23 cellular contexts compared by ENCODE assay signal in the genomic region with DNA sequence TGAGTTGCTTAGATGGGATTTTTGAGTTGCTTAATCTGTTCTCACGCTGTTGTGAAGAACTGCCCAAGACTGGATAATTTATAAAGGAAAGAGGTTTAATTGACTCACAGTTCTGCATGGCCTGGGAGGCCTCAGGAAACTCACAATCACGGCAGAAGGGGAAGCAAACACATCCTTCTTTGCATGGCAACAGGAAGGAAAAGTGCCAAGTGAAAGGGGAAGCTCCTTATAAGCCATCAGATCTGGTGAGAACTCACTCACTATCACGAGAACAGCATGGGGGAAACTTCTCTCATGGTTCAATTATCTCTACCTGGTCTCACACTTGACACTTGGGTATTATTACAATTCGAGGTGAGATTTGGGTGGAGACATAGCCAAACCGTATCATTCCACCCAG. TPM values are rescaled to one million over a fixed set of nuclear protein-coding genes. Genes with fewer than 3 reads are reported as not detected.
DNase-seq lines count a peak whose midpoint lies in the region; ATAC-seq and TF ChIP-seq lines count a peak whose summit lies in the region.
"Had no signal": no experiment of that assay in that cellular context is flagged by ENCODE, and none has a peak within 500 bp of the region (broad histone marks: within the 10 kb centered on the region; RNA-seq: fewer than 3 reads in every experiment).

No MANE protein-coding gene starts in this region.

- H3K9me3 Mint-ChIP-seq in activated naive CD4-positive, alpha-beta T cell treated with anti-CD3 and anti-CD28 coated beads for 36 hours: peaks cover 9% of the 10 kb centered on the region
- H3K9me3 Mint-ChIP-seq in natural killer cell: peaks cover 2 to 3% of the 10 kb centered on the region in 2 donors

- H3K27ac ChIP-seq in left lung: no peak overlapping the region
- H3K27ac ChIP-seq: KMS-11 had no signal

- no peaks in the 10 kb centered on the region for H3K36me3 ChIP-seq in left lung

- no peaks in the 10 kb centered on the region for H3K4me1 ChIP-seq in left lung

- ATAC-seq in left lung (peak; percentile 34), HG03354 (IDR thresholded peaks at IDR 0.05; ENCODE audit: poor library complexity, severe bottlenecking, unreplicated experiment) (no peak), natural killer cell (no peak)
- ATAC-seq: SK-N-SH treated with all-trans-retinoic acid at 6 μM for 48 hours had no signal

- CTCF ChIA-PET in activated naive CD4-positive, alpha-beta T cell treated with anti-CD3 and anti-CD28 coated beads for 36 hours (lab: Charles Lee): no interaction called here

- peak; percentile 80 for DNase-seq in CD1c-positive myeloid dendritic cell (ENCODE audit: extremely low spot score)
- DNase-seq in M059J (ENCODE audit: low read depth): peak; percentile 19
- peak; percentile 15 for DNase-seq in OCI-M1 (lab: John Stamatoyannopoulos, UW)
- no peak for DNase-seq in left lung
- DNase-seq in activated naive CD4-positive, alpha-beta T cell treated with anti-CD3 and anti-CD28 coated beads for 36 hours: no peak
- DNase-seq in NCI-H2196 treated with DMSO at 0.1 percent for 48 hours (lab: John Stamatoyannopoulos, UW; ENCODE audit: unreplicated experiment): no peak
- no peak for DNase-seq in natural killer cell
- DNase-seq: CD4-positive, CD25-positive, alpha-beta regulatory T cell; DMS79; H7; NCI-H1092 treated with DMSO at 0.1 percent for 48 hours; NCI-H146; NCI-H2029; NCI-H226; NCI-H510A treated with DMSO at 0.1 percent for 48 hours; NCI-H748 treated with DMSO at 0.1 percent for 48 hours; RPMI8226; SHP77 treated with DMSO at 0.1 percent for 48 hours had no signal

- peaks cover 0 to 3% of the 10 kb centered on the region in 2 donors for H3K27me3 ChIP-seq in left lung

- no peaks in the 10 kb centered on the region for H3K36me3 Mint-ChIP-seq in activated naive CD4-positive, alpha-beta T cell treated with anti-CD3 and anti-CD28 coated beads for 36 hours (ENCODE audit: low read depth)
- H3K36me3 Mint-ChIP-seq in natural killer cell: peaks cover 6% of the 10 kb centered on the region
- H3K36me3 Mint-ChIP-seq: CD4-positive, CD25-positive, alpha-beta regulatory T cell had no signal

- peaks cover 24% of the 10 kb centered on the region for H3K27me3 Mint-ChIP-seq in activated naive CD4-positive, alpha-beta T cell treated with anti-CD3 and anti-CD28 coated beads for 36 hours (ENCODE audit: low read depth)
- peaks cover 12 to 37% of the 10 kb centered on the region in 2 donors for H3K27me3 Mint-ChIP-seq in natural killer cell (ENCODE audit: low read depth in 2 of 2)

- no peak for TF ChIP-seq CTCF in left lung (IDR thresholded peaks at IDR 0.05)
- no peak for TF ChIP-seq CTCF in natural killer cell (IDR thresholded peaks at IDR 0.05)

- intact Hi-C loops in left lung (cut with DNase I) (no loop called here), natural killer cell (cut with micrococcal nuclease) (no loop called here)
- intact Hi-C loops in activated naive CD4-positive, alpha-beta T cell treated with anti-CD3 and anti-CD28 coated beads for 36 hours (cut with micrococcal nuclease): no loop called here

- no peak overlapping the region for H3K4me3 Mint-ChIP-seq in activated naive CD4-positive, alpha-beta T cell treated with anti-CD3 and anti-CD28 coated beads for 36 hours
- no peak overlapping the region for H3K4me3 Mint-ChIP-seq in natural killer cell

- no peak overlapping the region for H3K4me3 ChIP-seq in left lung

- no peak overlapping the region for H3K27ac Mint-ChIP-seq in activated naive CD4-positive, alpha-beta T cell treated with anti-CD3 and anti-CD28 coated beads for 36 hours
- H3K27ac Mint-ChIP-seq in natural killer cell: no peak overlapping the region
- H3K27ac Mint-ChIP-seq: CD4-positive, CD25-positive, alpha-beta regulatory T cell had no signal

- H3K4me1 Mint-ChIP-seq in activated naive CD4-positive, alpha-beta T cell treated with anti-CD3 and anti-CD28 coated beads for 36 hours (ENCODE audit: low read depth): peaks cover 2% of the 10 kb centered on the region
- H3K4me1 Mint-ChIP-seq in natural killer cell: no peaks in the 10 kb centered on the region
- H3K4me1 Mint-ChIP-seq: CD4-positive, CD25-positive, alpha-beta regulatory T cell had no signal

- peaks cover 0 to 13% of the 10 kb centered on the region in 2 donors for H3K9me3 ChIP-seq in left lung

RNA-seq across cellular contexts. Expression of gene CLIC6, which starts 10.3 kb away (rescaled TPM):
- 0.02 and 0.25 TPM in 2 replicates for total RNA-seq in M059J (2014; rRNA removed; shearing (Covaris generic))
- total RNA-seq in left lung (10 to 100 TPM; 21.0 to 21.2 TPM), natural killer cell (not detected)
- under 1 TPM; 0.10 to 0.12 TPM for total RNA-seq in activated naive CD4-positive, alpha-beta T cell treated with anti-CD3 and anti-CD28 coated beads for 36 hours
- total RNA-seq: CD4-positive, CD25-positive, alpha-beta regulatory T cell; HT-29; MCF 10A had no signal

Comparison
In these comparisons a context has a peak if more than half of its experiments do, and no peak if none do; other contexts are left out.
1. DNase-seq: peak in CD1c-positive myeloid dendritic cell (single experiment), M059J (single experiment) and OCI-M1 (single experiment); none in left lung (0 of 2), activated naive CD4-positive, alpha-beta T cell treated with anti-CD3 and anti-CD28 coated beads for 36 hours (single experiment), NCI-H2196 treated with DMSO at 0.1 percent for 48 hours (single experiment) and natural killer cell (single experiment).
2. RNA of gene CLIC6, which starts 10.3 kb away (total RNA-seq): 21.0 to 21.2 TPM in left lung; 0.02 to 0.25 TPM in M059J, 0.10 to 0.12 TPM in activated naive CD4-positive, alpha-beta T cell treated with anti-CD3 and anti-CD28 coated beads for 36 hours and not detected in natural killer cell; every median in the first group is over 10 times any median in the second.